1 cellular context compared by ENCODE assay signal in the genomic region with DNA sequence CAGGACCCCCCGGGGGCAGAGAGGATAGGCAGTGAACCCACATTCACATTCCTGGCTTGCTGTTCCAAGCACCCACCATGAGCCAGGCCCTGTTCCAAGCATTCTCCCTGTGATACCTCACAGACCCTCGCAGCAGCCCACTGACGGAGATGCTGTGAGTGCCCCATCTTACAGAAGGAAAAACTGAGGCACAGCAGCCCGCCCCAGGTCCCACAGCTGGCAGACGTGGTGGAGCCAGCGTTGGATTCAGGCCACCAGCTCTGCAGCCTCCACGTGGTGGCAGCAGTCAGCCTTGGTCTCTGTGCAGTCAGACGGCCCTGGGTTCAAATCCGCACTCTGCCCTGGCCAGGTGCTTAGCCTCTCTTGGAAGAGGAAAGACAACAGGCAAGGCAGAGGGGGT.
A peak's percentile ranks its signal among the peaks of the same experiment; 100 is the strongest.
TF ChIP-seq lines count a peak whose summit lies in the region.

No MANE protein-coding gene starts in this region.

TF ChIP-seq in HEK293, 187 proteins besides CTCF, POLR2A, EP300 and RAD21:
- TF ChIP-seq ZNF654 (tag by site-specific recombination; IDR thresholded peaks at IDR 0.05; ENCODE audit: low read depth) (0 out of 2 replicates have a peak, but pooled peaks have one; percentile 12), ZNF639 (tag by site-specific recombination; IDR thresholded peaks at IDR 0.05) (no peak), ZNF777 (tag by site-specific recombination; IDR thresholded peaks at IDR 0.05; ENCODE audit: borderline replicate concordance) (no peak), ZBTB7A (tag by site-specific recombination; IDR thresholded peaks at IDR 0.05; ENCODE audit: low read depth) (no peak), ZFHX2 (tag by site-specific recombination; conservative IDR thresholded peaks at IDR 0.05) (no peak)
TF ChIP-seq in HEK293: peak in this region for 1.
